In genomic region chr22:46055176-46055850, GRCh38 we compare ENCODE assay signal across 8 cellular contexts.
DNase-seq lines count a peak whose midpoint lies in the region; ATAC-seq and TF ChIP-seq lines count a peak whose summit lies in the region.

No MANE protein-coding gene starts in this region.

- H3K36me3 Mint-ChIP-seq in T-helper 2 cell treated with Interferon-gamma antibody and Interleukin-4, amounts not matched to agents 5 μg/mL and 100 μg/mL, for 36 hours (ENCODE audit: low read depth), result peaks cover 4% of the 10 kb centered on the region

- peaks cover 35% of the 10 kb centered on the region for H3K4me1 Mint-ChIP-seq in T-helper 2 cell treated with Interferon-gamma antibody and Interleukin-4, amounts not matched to agents 5 μg/mL and 100 μg/mL, for 36 hours (ENCODE audit: low read depth)

- no peaks in the 10 kb centered on the region for H3K36me3 ChIP-seq in rectal smooth muscle tissue (ENCODE audit: control insufficient read depth, insufficient read depth, low read length)

- DNase-seq in ELR (ENCODE audit: low read depth) (peak; percentile 38), fibroblast of mammary gland (ENCODE audit: low read depth) (peak; percentile 43), DMS 273 treated with DMSO at 0.1 percent for 48 hours (lab: John Stamatoyannopoulos, UW) (no peak), GM20000 (ENCODE audit: low spot score) (no peak)
- no peak for DNase-seq in T-helper 2 cell treated with Interferon-gamma antibody and Interleukin-4, amounts not matched to agents 5 μg/mL and 100 μg/mL, for 36 hours (ENCODE audit: low spot score)
- no peak for DNase-seq in stimulated activated CD4-positive, alpha-beta T cell treated with anti-CD3 and anti-CD28 coated beads, Interleukin-2, amount 100 ng/mL, for 48 hours

- no peak for ATAC-seq in GM19035 (IDR thresholded peaks at IDR 0.05; ENCODE audit: unreplicated experiment)

- H3K27ac Mint-ChIP-seq in T-helper 2 cell treated with Interferon-gamma antibody and Interleukin-4, amounts not matched to agents 5 μg/mL and 100 μg/mL, for 36 hours, result peak overlapping the region; percentile 97

- peaks cover 65% of the 10 kb centered on the region for H3K4me1 ChIP-seq in rectal smooth muscle tissue (ENCODE audit: control insufficient read depth, insufficient read depth, low read length)

- no peak for TF ChIP-seq CTCF in fibroblast of mammary gland (conservative IDR thresholded peaks at IDR 0.05; ENCODE audit: control insufficient read depth, insufficient read depth, low read depth, low read length)
- no peak for TF ChIP-seq CTCF in GM20000 (IDR thresholded peaks at IDR 0.05; ENCODE audit: extremely low read depth, missing control alignments)

- H3K9me3 Mint-ChIP-seq in T-helper 2 cell treated with Interferon-gamma antibody and Interleukin-4, amounts not matched to agents 5 μg/mL and 100 μg/mL, for 36 hours, result no peaks in the 10 kb centered on the region

- H3K27me3 ChIP-seq in rectal smooth muscle tissue (ENCODE audit: control insufficient read depth, insufficient read depth, low read length), result no peaks in the 10 kb centered on the region

- peak overlapping the region; percentile 26 for H3K9ac ChIP-seq in rectal smooth muscle tissue (ENCODE audit: low read length)

- H3K27ac ChIP-seq in rectal smooth muscle tissue (ENCODE audit: low read depth, low read length), result peak overlapping the region; percentile 96

- peak overlapping the region; percentile 59 for H3K4me3 ChIP-seq in fibroblast of mammary gland (ENCODE audit: control insufficient read depth, low read depth, low read length)
- H3K4me3 ChIP-seq in rectal smooth muscle tissue (ENCODE audit: low read length), result peak overlapping the region; percentile 83

- peak overlapping the region; percentile 92 for H3K4me3 Mint-ChIP-seq in T-helper 2 cell treated with Interferon-gamma antibody and Interleukin-4, amounts not matched to agents 5 μg/mL and 100 μg/mL, for 36 hours

- no peaks in the 10 kb centered on the region for H3K27me3 Mint-ChIP-seq in T-helper 2 cell treated with Interferon-gamma antibody and Interleukin-4, amounts not matched to agents 5 μg/mL and 100 μg/mL, for 36 hours (ENCODE audit: low read depth)

Comparison
In these comparisons a context has a peak if more than half of its experiments do, and no peak if none do; other contexts are left out.
1. DNase-seq: peak in ELR (single experiment) and fibroblast of mammary gland (single experiment); none in T-helper 2 cell treated with Interferon-gamma antibody and Interleukin-4, amounts not matched to agents 5 μg/mL and 100 μg/mL, for 36 hours (single experiment), stimulated activated CD4-positive, alpha-beta T cell treated with anti-CD3 and anti-CD28 coated beads, Interleukin-2, amount 100 ng/mL, for 48 hours (0 of 2), DMS 273 treated with DMSO at 0.1 percent for 48 hours (single experiment) and GM20000 (single experiment).